ENCODE assay signal across 9 cellular contexts in genomic region chr1:9289724-9290493, GRCh38. TPM values are rescaled to one million over a fixed set of nuclear protein-coding genes. Genes with fewer than 3 reads are reported as not detected.
DNase-seq lines count a peak whose midpoint lies in the region; ATAC-seq and TF ChIP-seq lines count a peak whose summit lies in the region.
"Had no signal": no experiment of that assay in that cellular context is flagged by ENCODE, and none has a peak within 500 bp of the region (broad histone marks: within the 10 kb centered on the region; RNA-seq: fewer than 3 reads in every experiment).

No MANE protein-coding gene starts in this region.

- H3K4me1 ChIP-seq in SK-N-SH (ENCODE audit: control insufficient read depth in 1 of 2, insufficient read depth in 2 of 2, low read depth in 1 of 2, low read length in 1 of 2), result peaks cover 7 to 12% of the 10 kb centered on the region in 2 experiments; a peak in 1 of 4 replicates
- H3K4me1 ChIP-seq in HAP-1, result peaks cover 8% of the 10 kb centered on the region

- H3K27ac ChIP-seq in SK-N-SH (ENCODE audit: low read depth in 2 of 2, low read length in 1 of 2) (peak overlapping the region in 1 of 2 experiments; percentile 27; a peak in 1 of 4 replicates), temporal lobe (ENCODE audit: low read depth, low read length) (peak overlapping the region; percentile 50)
- H3K27ac ChIP-seq: HL-60 had no signal

- H3K9ac ChIP-seq in SK-N-SH, result no peak overlapping the region

- 0 out of 2 replicates have a peak, but pooled peaks cover 5% of the 10 kb centered on the region for H3K9me3 ChIP-seq in SK-N-SH
- peaks cover 11% of the 10 kb centered on the region for H3K9me3 ChIP-seq in HAP-1

- ATAC-seq in SK-N-SH treated with all-trans-retinoic acid at 6 μM for 48 hours, result no peak

- H2AFZ ChIP-seq in SK-N-SH (ENCODE audit: low read depth), result no peak overlapping the region

- POLR2A ChIA-PET in SK-N-SH (lab: Yijun Ruan, JAX), result interaction anchor here (1.1 kb wide), 1 partner anchor 201 kb away, joined by 3 read pairs; no protein-coding TSS in a partner anchor

- in situ Hi-C loops in HAP-1 (cut with MboI; ENCODE audit: low sequenced_read_pairs), result loop anchor here (10.0 kb wide), 1 partner anchor 165 kb away; no protein-coding TSS in a partner anchor

- no peak for TF ChIP-seq RAD21 in SK-N-SH (IDR thresholded peaks at IDR 0.05; ENCODE audit: low read length)

- peaks cover 9% of the 10 kb centered on the region for H4K20me1 ChIP-seq in SK-N-SH (ENCODE audit: insufficient read depth)

- H3K9me2 ChIP-seq in SK-N-SH, result no peaks in the 10 kb centered on the region

- peaks cover 30% of the 10 kb centered on the region for H3F3A ChIP-seq in SK-N-SH (replicated peaks; ENCODE audit: insufficient read depth)

- 17% methylated on average over 4 of the region's 5 CpGs for WGBS in SK-N-SH (ENCODE audit: low lambda C conversion rate)

- H3K27me3 ChIP-seq in SK-N-SH (ENCODE audit: insufficient read depth) (no peaks in the 10 kb centered on the region), HAP-1 (ENCODE audit: low read depth) (no peaks in the 10 kb centered on the region)

- H3K4me2 ChIP-seq in SK-N-SH, result no peak overlapping the region

- no peak for TF ChIP-seq EP300 in SK-N-SH (IDR thresholded peaks at IDR 0.05; ENCODE audit: borderline replicate concordance in 1 of 2, low read depth in 1 of 2, low read length in 1 of 2)

- peaks cover 13% of the 10 kb centered on the region for H3K79me2 ChIP-seq in SK-N-SH (ENCODE audit: insufficient read depth)

- DNase-seq in SK-N-SH, result no peak
- DNase-seq in activated naive CD4-positive, alpha-beta T cell treated with anti-CD3 and anti-CD28 coated beads, Interleukin-2, amount 50 U/mL, for 16 hours, result peak; percentile 54
- peak; percentile 75 for DNase-seq in hepatic stellate cell (ENCODE audit: low spot score)
- no peak for DNase-seq in islet precursor cell
- no peak for DNase-seq in HAP-1 (ENCODE audit: low spot score in 2 of 2)
- DNase-seq in NCI-H1105 (lab: John Stamatoyannopoulos, UW), result no peak

- H3K36me3 ChIP-seq in SK-N-SH (replicated peaks in 1 of 2; ENCODE audit: control insufficient read depth in 1 of 2, insufficient read depth in 2 of 2, low read length in 1 of 2) (no peaks in the 10 kb centered on the region), HAP-1 (replicated peaks) (no peaks in the 10 kb centered on the region)

- H3K4me3 ChIP-seq in SK-N-SH (ENCODE audit: low read depth in 2 of 2, low read length in 1 of 2), result no peak overlapping the region
- H3K4me3 ChIP-seq in HAP-1, result no peak overlapping the region

- no peak for TF ChIP-seq CTCF in SK-N-SH (IDR thresholded peaks at IDR 0.05)

- CTCF ChIA-PET in SK-N-SH (lab: Yijun Ruan, JAX), result interaction anchor here (0.6 to 4.5 kb wide), 25 partner anchors 8 to 300 kb away, joined by 3 to 55 read pairs (median 4); partner anchors contain the start of gene H6PD

TF ChIP-seq in SK-N-SH, 30 proteins besides CTCF, POLR2A, EP300 and RAD21:
- TF ChIP-seq MXI1 (IDR thresholded peaks at IDR 0.05; ENCODE audit: low read depth, low read length), result no peak
- peak; percentile 20 for TF ChIP-seq PBX3 (IDR thresholded peaks at IDR 0.05)

TF ChIP-seq in SK-N-SH treated with all-trans-retinoic acid at 6 μM for 48 hours, 23 proteins besides CTCF, POLR2A, EP300 and RAD21:
- no peak for TF ChIP-seq ARNTL (CRISPR knock-in tag; IDR thresholded peaks at IDR 0.05; ENCODE audit: borderline replicate concordance, low read depth)
TF ChIP-seq in SK-N-SH treated with all-trans-retinoic acid at 6 μM for 48 hours: peak in this region for 0.

RNA-seq across cellular contexts. Expression of gene SPSB1, which starts 2.8 kb away (rescaled TPM):
- polyA plus RNA-seq in SK-N-SH (2012; rRNA removed), result 8.4 and 9.2 TPM in 2 replicates
- polyA plus RNA-seq in SK-N-SH (2012; cell fraction: cytosol; rRNA removed), result 4.4 and 5.8 TPM in 2 replicates
- 5.4 and 7.6 TPM in 2 replicates for polyA plus RNA-seq in SK-N-SH (2012; cell fraction: nucleus; rRNA removed)
- 3.0 TPM for total RNA-seq in temporal lobe

RNA-seq across cellular contexts. Expression of gene H6PD, which starts 55.3 kb away (rescaled TPM):
- 16.2 and 19.1 TPM in 2 replicates for polyA plus RNA-seq in SK-N-SH (2012; rRNA removed)
- polyA plus RNA-seq in SK-N-SH (2012; cell fraction: cytosol; rRNA removed), result 10.0 and 13.9 TPM in 2 replicates
- 23.2 and 26.0 TPM in 2 replicates for polyA plus RNA-seq in SK-N-SH (2012; cell fraction: nucleus; rRNA removed)
- total RNA-seq in temporal lobe, result 6.4 TPM

Comparison
In these comparisons a context has a peak if more than half of its experiments do, and no peak if none do; other contexts are left out.
1. DNase-seq: peak in activated naive CD4-positive, alpha-beta T cell treated with anti-CD3 and anti-CD28 coated beads, Interleukin-2, amount 50 U/mL, for 16 hours (single experiment) and hepatic stellate cell (single experiment); none in SK-N-SH (single experiment), islet precursor cell (single experiment), HAP-1 (0 of 2) and NCI-H1105 (single experiment).